ENCODE assay signal across 9 cellular contexts in the genomic region with DNA sequence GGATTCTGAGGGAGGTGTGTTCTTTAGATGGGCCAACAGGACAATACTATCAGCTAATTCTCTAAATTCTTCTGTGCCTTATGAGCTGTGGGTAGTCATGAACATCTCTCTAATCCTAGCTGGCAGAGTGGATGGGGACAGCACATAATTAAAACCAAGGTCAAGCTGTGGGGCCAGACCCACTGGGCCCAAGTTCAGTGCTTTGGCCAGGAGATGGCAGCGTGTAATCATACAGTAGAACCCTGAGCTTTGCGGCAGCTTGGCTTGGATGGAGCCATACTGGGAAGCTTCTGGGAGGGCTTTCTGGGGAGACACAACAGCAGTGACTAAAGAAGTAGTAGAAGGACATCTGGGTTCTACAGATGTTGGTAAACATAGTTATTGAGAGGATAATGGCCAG.
A peak's percentile ranks its signal among the peaks of the same experiment; 100 is the strongest.
DNase-seq lines count a peak whose midpoint lies in the region; ATAC-seq, FAIRE-seq and TF ChIP-seq lines count a peak whose summit lies in the region.
"Had no signal": no experiment of that assay in that cellular context is flagged by ENCODE, and none has a peak within 500 bp of the region (broad histone marks: within the 10 kb centered on the region; RNA-seq: fewer than 3 reads in every experiment).

No MANE protein-coding gene starts in this region.

- H2AFZ ChIP-seq in neural progenitor cell (replicated peaks), result no peak overlapping the region
- H2AFZ ChIP-seq: parathyroid adenoma had no signal

- H3K9me3 Mint-ChIP-seq in neural progenitor cell, result peaks cover 14% of the 10 kb centered on the region

- peak; percentile 4 for TF ChIP-seq CTCF in neural progenitor cell (IDR thresholded peaks at IDR 0.05)

- no peaks in the 10 kb centered on the region for H3K36me3 ChIP-seq in neural progenitor cell

- no peak overlapping the region for H3K4me2 ChIP-seq in neural progenitor cell

- no peaks in the 10 kb centered on the region for H3F3A ChIP-seq in neural progenitor cell (ENCODE audit: low read depth)

- POLR2A ChIA-PET in HEK293T (lab: Yijun Ruan, JAX), result no interaction called here

- no peaks in the 10 kb centered on the region for H3K27me3 ChIP-seq in neural progenitor cell

- CTCF ChIA-PET in HEK293T (lab: Yijun Ruan, JAX), result interaction anchor here (1.1 kb wide), 1 partner anchor 136 kb away, joined by 7 read pairs; no protein-coding TSS in a partner anchor

- no peaks in the 10 kb centered on the region for H3K36me3 Mint-ChIP-seq in neural progenitor cell

- no peak overlapping the region for H3K27ac Mint-ChIP-seq in neural progenitor cell

- no peaks in the 10 kb centered on the region for H3K4me1 ChIP-seq in neural progenitor cell
- H3K4me1 ChIP-seq: parathyroid adenoma had no signal

- ATAC-seq in GM18520 (IDR thresholded peaks at IDR 0.05; ENCODE audit: unreplicated experiment), result no peak
- ATAC-seq in HG02938 (IDR thresholded peaks at IDR 0.05; ENCODE audit: unreplicated experiment), result no peak
- ATAC-seq in GM18517 (IDR thresholded peaks at IDR 0.05; ENCODE audit: unreplicated experiment), result no peak

- H3K4me3 ChIP-seq in neural progenitor cell, result no peak overlapping the region

- no peak overlapping the region for H3K4me3 Mint-ChIP-seq in neural progenitor cell

- FAIRE-seq in RCC 7860 (lab: Jason Lieb, UNC), result no peak

- H3K27me3 Mint-ChIP-seq in neural progenitor cell (ENCODE audit: insufficient read depth, low read depth), result peaks cover 2% of the 10 kb centered on the region

- H4K20me1 ChIP-seq in neural progenitor cell (ENCODE audit: low read depth), result no peaks in the 10 kb centered on the region

- no peak overlapping the region for H3K9ac ChIP-seq in neural progenitor cell
- H3K9ac ChIP-seq: parathyroid adenoma had no signal

- H3K27ac ChIP-seq in neural progenitor cell, result no peak overlapping the region
- H3K27ac ChIP-seq: parathyroid adenoma had no signal

- no peaks in the 10 kb centered on the region for H3K79me2 ChIP-seq in neural progenitor cell (ENCODE audit: low read depth)
- H3K79me2 ChIP-seq: parathyroid adenoma had no signal

- no peaks in the 10 kb centered on the region for H3K9me3 ChIP-seq in neural progenitor cell (ENCODE audit: low read depth)

- no peaks in the 10 kb centered on the region for H3K4me1 Mint-ChIP-seq in neural progenitor cell

- peak; percentile 50 for DNase-seq in D341Med (ENCODE audit: low spot score)
- DNase-seq in HEK293T (ENCODE audit: extremely low spot score), result peak; percentile 14
- peak; percentile 41 for DNase-seq in astrocyte of the hippocampus (ENCODE audit: low read depth, low spot score)
- no peak for DNase-seq in neural progenitor cell (ENCODE audit: low spot score)
- DNase-seq in RCC 7860 (ENCODE audit: low spot score), result no peak

TF ChIP-seq in HEK293T, 16 proteins besides CTCF, POLR2A, EP300 and RAD21:
- TF ChIP-seq TARDBP (IDR thresholded peaks at IDR 0.05), result no peak
- TF ChIP-seq LEF1 (IDR thresholded peaks at IDR 0.05; ENCODE audit: borderline replicate concordance), result no peak
- no peak for TF ChIP-seq CTBP1 (IDR thresholded peaks at IDR 0.05; ENCODE audit: borderline replicate concordance)
- no peak for TF ChIP-seq BHLHE40 (IDR thresholded peaks at IDR 0.05; ENCODE audit: borderline replicate concordance)
- TF ChIP-seq FOXM1 (IDR thresholded peaks at IDR 0.05; ENCODE audit: borderline replicate concordance), result no peak
- no peak for TF ChIP-seq ELF4 (IDR thresholded peaks at IDR 0.05)
- TF ChIP-seq NFRKB (IDR thresholded peaks at IDR 0.05), result no peak
- no peak for TF ChIP-seq HDGF (IDR thresholded peaks at IDR 0.05; ENCODE audit: borderline replicate concordance)
- TF ChIP-seq, protein P1, sequence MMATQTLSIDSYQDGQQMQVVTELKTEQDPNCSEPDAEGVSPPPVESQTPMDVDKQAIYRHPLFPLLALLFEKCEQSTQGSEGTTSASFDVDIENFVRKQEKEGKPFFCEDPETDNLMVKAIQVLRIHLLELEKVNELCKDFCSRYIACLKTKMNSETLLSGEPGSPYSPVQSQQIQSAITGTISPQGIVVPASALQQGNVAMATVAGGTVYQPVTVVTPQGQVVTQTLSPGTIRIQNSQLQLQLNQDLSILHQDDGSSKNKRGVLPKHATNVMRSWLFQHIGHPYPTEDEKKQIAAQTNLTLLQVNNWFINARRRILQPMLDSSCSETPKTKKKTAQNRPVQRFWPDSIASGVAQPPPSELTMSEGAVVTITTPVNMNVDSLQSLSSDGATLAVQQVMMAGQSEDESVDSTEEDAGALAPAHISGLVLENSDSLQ (IDR thresholded peaks at IDR 0.05), result no peak
- no peak for TF ChIP-seq SP1 (IDR thresholded peaks at IDR 0.05)
- TF ChIP-seq SUZ12 (IDR thresholded peaks at IDR 0.05), result no peak
- TF ChIP-seq ARNT (IDR thresholded peaks at IDR 0.05), result no peak
- TF ChIP-seq FOXK2 (IDR thresholded peaks at IDR 0.05), result no peak
- no peak for TF ChIP-seq ZNF384 (IDR thresholded peaks at IDR 0.05)

Comparison
In these comparisons a context has a peak if more than half of its experiments do, and no peak if none do; other contexts are left out.
1. DNase-seq: peak in D341Med (single experiment), HEK293T (single experiment) and astrocyte of the hippocampus (single experiment); none in neural progenitor cell (single experiment) and RCC 7860 (single experiment).